Comparison of ENCODE assay signal across 1 cellular context in genomic region chr1:119006406-119007279, GRCh38.
TF ChIP-seq lines count a peak whose summit lies in the region.

No MANE protein-coding gene starts in this region.

TF ChIP-seq in GM12878, 131 proteins besides CTCF, POLR2A, EP300 and RAD21 (continued from another document):
- TF ChIP-seq E4F1 (IDR thresholded peaks at IDR 0.05; ENCODE audit: borderline replicate concordance, partially characterized antibody), result no peak
- no peak for TF ChIP-seq PRDM15 (CRISPR knock-in tag; IDR thresholded peaks at IDR 0.05)
